In genomic region chr15:33988384-33988783, GRCh38 we compare ENCODE assay signal across 27 cellular contexts. TPM values are rescaled to one million over a fixed set of nuclear protein-coding genes. Genes with fewer than 3 reads are reported as not detected.
DNase-seq lines count a peak whose midpoint lies in the region; FAIRE-seq and TF ChIP-seq lines count a peak whose summit lies in the region.
"Had no signal": no experiment of that assay in that cellular context is flagged by ENCODE, and none has a peak within 500 bp of the region (broad histone marks: within the 10 kb centered on the region; RNA-seq: fewer than 3 reads in every experiment).

No MANE protein-coding gene starts in this region.

- H3K27me3 ChIP-seq in mesenchymal stem cell (ENCODE audit: control insufficient read depth in 1 of 2, insufficient read depth in 1 of 2, low read length in 2 of 2) (no peaks in the 10 kb centered on the region), prostate gland (replicated peaks; ENCODE audit: insufficient read depth) (no peaks in the 10 kb centered on the region), stomach (no peaks in the 10 kb centered on the region)
- H3K27me3 ChIP-seq: gastroesophageal sphincter, SJSA1, testis had no signal

- H4K91ac ChIP-seq in mesenchymal stem cell (ENCODE audit: low read length) = no peak overlapping the region

- H2AK5ac ChIP-seq in mesenchymal stem cell (ENCODE audit: low read length, severe bottlenecking) = no peak overlapping the region

- no peak overlapping the region for H3K27ac ChIP-seq in mesenchymal stem cell (ENCODE audit: low read length, poor library complexity, severe bottlenecking)
- no peak overlapping the region for H3K27ac ChIP-seq in prostate gland
- H3K27ac ChIP-seq in stomach = no peak overlapping the region
- H3K27ac ChIP-seq: gastroesophageal sphincter, parathyroid adenoma, PC-9, SJSA1, testis had no signal

- H3K9ac ChIP-seq in mesenchymal stem cell (ENCODE audit: low read length) = no peak overlapping the region
- H3K9ac ChIP-seq: parathyroid adenoma had no signal

- TF ChIP-seq CTCF in choroid plexus epithelial cell (conservative IDR thresholded peaks at IDR 0.05; ENCODE audit: low read depth, low read length) (no peak), prostate gland (IDR thresholded peaks at IDR 0.05) (no peak), stomach (IDR thresholded peaks at IDR 0.05) (no peak)

- no peak overlapping the region for H2BK5ac ChIP-seq in mesenchymal stem cell (ENCODE audit: low read depth, low read length, poor library complexity, severe bottlenecking)

- no peak overlapping the region for H3K4ac ChIP-seq in mesenchymal stem cell (ENCODE audit: low read depth in 1 of 2, low read length in 2 of 2)

- WGBS in mesenchymal stem cell = 48% methylated on average over 4 of the region's 4 CpGs
- WGBS in prostate gland = 91% methylated on average over 4 of the region's 4 CpGs
- 45 to 80% (median 54%) methylated on average over 4 of the region's 4 CpGs for WGBS in stomach, 5 donors

- H2BK12ac ChIP-seq in mesenchymal stem cell (ENCODE audit: low read length in 2 of 2) = peak overlapping the region in 1 of 2 experiments; percentile 49

- no peak for TF ChIP-seq EP300 in stomach (IDR thresholded peaks at IDR 0.05)

- intact Hi-C loops in prostate gland (cut with DNase I) = no loop called here
- intact Hi-C loops in stomach (cut with DNase I; ENCODE audit: low total_unique reads) = no loop called here

- H3K14ac ChIP-seq in mesenchymal stem cell (ENCODE audit: low read length in 2 of 2) = no peak overlapping the region

- in situ Hi-C loops in KBM-7 (cut with MboI; ENCODE audit: low pct_unique_long_range_greater_than_20kb, low sequenced_read_pairs) = loop anchor here (25.0 kb wide), 1 partner anchor 251 kb away; no protein-coding TSS in a partner anchor

- TF ChIP-seq POLR2A in GM12892 (IDR thresholded peaks at IDR 0.05; ENCODE audit: low read depth, low read length) (no peak), prostate gland (IDR thresholded peaks at IDR 0.05) (no peak), stomach (IDR thresholded peaks at IDR 0.05) (no peak)

- H3K4me3 ChIP-seq in choroid plexus epithelial cell (ENCODE audit: low read depth, low read length) = no peak overlapping the region
- H3K4me3 ChIP-seq in mesenchymal stem cell (ENCODE audit: insufficient read depth in 1 of 2, low read depth in 1 of 2, low read length in 2 of 2) = no peak overlapping the region
- no peak overlapping the region for H3K4me3 ChIP-seq in prostate gland
- no peak overlapping the region for H3K4me3 ChIP-seq in stomach
- H3K4me3 ChIP-seq: gastroesophageal sphincter, PC-9, SJSA1, testis had no signal

- no peak overlapping the region for H3K23ac ChIP-seq in mesenchymal stem cell (ENCODE audit: low read length in 2 of 2)

- peak; percentile 46 for FAIRE-seq in GM12892 (lab: Jason Lieb, UNC)

- H3K4me1 ChIP-seq in mesenchymal stem cell (ENCODE audit: control insufficient read depth, insufficient read depth, low read depth, low read length) (peaks cover 9% of the 10 kb centered on the region), prostate gland (replicated peaks) (no peaks in the 10 kb centered on the region), stomach (peaks cover 0 to 7% (median 3%) of the 10 kb centered on the region in 4 donors)

- H3K18ac ChIP-seq in mesenchymal stem cell (ENCODE audit: low read depth in 1 of 2, low read length in 2 of 2) = no peak overlapping the region

- no peak overlapping the region for H4K8ac ChIP-seq in mesenchymal stem cell (ENCODE audit: low read length)

- no peaks in the 10 kb centered on the region for H3K36me3 ChIP-seq in mesenchymal stem cell (ENCODE audit: control insufficient read depth in 1 of 2, insufficient read depth in 2 of 2, low read depth in 1 of 2, low read length in 2 of 2)
- no peaks in the 10 kb centered on the region for H3K36me3 ChIP-seq in prostate gland
- no peaks in the 10 kb centered on the region for H3K36me3 ChIP-seq in stomach
- H3K36me3 ChIP-seq: gastroesophageal sphincter, SJSA1 had no signal

- DNase-seq in GM12892 (ENCODE audit: insufficient read length) (no peak), M059J (ENCODE audit: low read depth) (peak; percentile 51), choroid plexus epithelial cell (ENCODE audit: low read depth) (peak; percentile 46), mesenchymal stem cell (peak; percentile 55), prostate gland (ENCODE audit: low spot score) (no peak), KBM-7 (no peak), stomach (no peak)
- DNase-seq in stimulated activated CD4-positive, alpha-beta T cell treated with anti-CD3 and anti-CD28 coated beads, Interleukin-2, amount 100 ng/mL, for 24 hours = no peak
- DNase-seq: activated CD4-positive, alpha-beta T cell treated with anti-CD3 and anti-CD28 coated beads, Interleukin-2, amount 50 U/mL, for 48 hours; activated naive CD4-positive, alpha-beta T cell; activated T-cell treated with anti-CD3 and anti-CD28 coated beads for 4 hours; amniotic stem cell; C1 segment of cervical spinal cord; Calu3; erythroblast; H7; MM.1S; naive thymus-derived CD8-positive, alpha-beta T cell; NCI-H187 treated with DMSO at 0.1 percent for 48 hours; NCI-H2227 treated with DMSO at 0.1 percent for 48 hours; NCI-H774; PC-9; testis had no signal

- no peaks in the 10 kb centered on the region for H3K9me3 ChIP-seq in mesenchymal stem cell (ENCODE audit: control insufficient read depth, low read length)
- H3K9me3 ChIP-seq in prostate gland = no peaks in the 10 kb centered on the region
- no peaks in the 10 kb centered on the region for H3K9me3 ChIP-seq in stomach
- H3K9me3 ChIP-seq: gastroesophageal sphincter, SJSA1, testis had no signal

- no peak overlapping the region for H2BK15ac ChIP-seq in mesenchymal stem cell (ENCODE audit: low read depth, poor library complexity, severe bottlenecking)

- H2BK120ac ChIP-seq in mesenchymal stem cell (ENCODE audit: low read depth, low read length) = no peak overlapping the region

- H3K4me2 ChIP-seq in mesenchymal stem cell (ENCODE audit: low read length, poor library complexity, severe bottlenecking) = no peak overlapping the region
- H3K4me2 ChIP-seq: PC-9 had no signal

- no peak overlapping the region for H2AFZ ChIP-seq in mesenchymal stem cell (ENCODE audit: low read depth, low read length)
- H2AFZ ChIP-seq: parathyroid adenoma, PC-9 had no signal

- peaks cover 16% of the 10 kb centered on the region for H3K79me1 ChIP-seq in mesenchymal stem cell (replicated peaks; ENCODE audit: low read length, poor library complexity, severe bottlenecking)

RNA-seq across cellular contexts. Expression of gene CHRM5, which starts 20.1 kb away (rescaled TPM):
- polyA plus RNA-seq in GM12892 (2012; ENCODE audit: missing spikeins) = 0.06 TPM
- total RNA-seq in M059J (2014; rRNA removed; shearing (Covaris generic)) = not detected in 2 replicates
- not detected for polyA plus RNA-seq in mesenchymal stem cell (2013, experiment 1 of 2)
- 0.03 TPM for polyA plus RNA-seq in mesenchymal stem cell (2013, experiment 2 of 2)
- total RNA-seq in prostate gland (under 1 TPM in 1 of 2 donors, not detected in 1; 0.11 TPM), stomach (not detected)
- polyA plus RNA-seq in stomach = not detected
- total RNA-seq: Calu3; gastroesophageal sphincter; H7; kidney epithelial cell; naive thymus-derived CD8-positive, alpha-beta T cell; PC-9 had no signal

RNA-seq across cellular contexts. Expression of gene AVEN, which starts 50.6 kb away (rescaled TPM):
- 10.4 TPM for polyA plus RNA-seq in GM12892 (2012; ENCODE audit: missing spikeins)
- total RNA-seq in M059J (2014; rRNA removed; shearing (Covaris generic)) = 22.9 and 24.2 TPM in 2 replicates
- polyA plus RNA-seq in mesenchymal stem cell (2013, experiment 1 of 2) = 12.1 TPM
- 12.1 TPM for polyA plus RNA-seq in mesenchymal stem cell (2013, experiment 2 of 2)
- total RNA-seq in prostate gland = 10 to 100 TPM; 11.9 to 21.6 TPM
- 10 to 100 TPM in 4 of 5 donors, not detected in 1; 13.2 to 89.8 (median 26.8) TPM for total RNA-seq in stomach
- 10 to 100 TPM in 2 of 3 donors, 1 to 10 TPM in 1; 8.6 to 15.4 (median 14.4) TPM for polyA plus RNA-seq in stomach

Comparison
In these comparisons a context has a peak if more than half of its experiments do, and no peak if none do; other contexts are left out.
1. DNase-seq: peak in M059J (single experiment), choroid plexus epithelial cell (single experiment) and mesenchymal stem cell (single experiment); none in GM12892 (single experiment), prostate gland (single experiment), KBM-7 (single experiment), stomach (single experiment) and stimulated activated CD4-positive, alpha-beta T cell treated with anti-CD3 and anti-CD28 coated beads, Interleukin-2, amount 100 ng/mL, for 24 hours (0 of 2).